Comparison of ENCODE assay signal across 31 cellular contexts in the genomic region with DNA sequence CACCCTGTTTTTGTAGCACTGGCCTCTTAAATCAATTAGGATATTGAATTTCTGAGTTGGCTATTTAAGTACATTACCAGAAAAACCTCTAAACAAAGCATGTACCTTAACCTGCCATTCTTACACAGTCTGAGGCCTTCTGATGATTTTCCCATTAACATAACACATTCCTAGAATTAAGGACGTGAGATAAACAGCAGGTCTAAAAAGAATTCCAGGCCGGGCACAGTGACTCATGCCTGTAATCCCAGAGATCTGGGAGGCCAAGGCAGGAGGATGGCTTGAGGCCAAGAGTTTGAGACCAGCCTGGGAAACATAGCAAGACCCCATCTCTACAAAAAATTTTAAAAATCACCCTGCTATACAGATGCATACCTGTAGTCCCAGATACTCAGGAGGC.
"Had no signal": no experiment of that assay in that cellular context is flagged by ENCODE, and none has a peak within 500 bp of the region (broad histone marks: within the 10 kb centered on the region; RNA-seq: fewer than 3 reads in every experiment).

No MANE protein-coding gene starts in this region.

- H3K27me3 Mint-ChIP-seq: activated CD4-positive, alpha-beta memory T cell treated with anti-CD3 and anti-CD28 coated beads for 36 hours; activated CD4-positive, alpha-beta T cell treated with anti-CD3 and anti-CD28 coated beads, Interleukin-2, amount 10 ng/mL, durations not matched to agents 24 days and 14 days had no signal

- H3K4me1 Mint-ChIP-seq: endodermal cell had no signal

- DNase-seq: activated CD4-positive, alpha-beta memory T cell treated with anti-CD3 and anti-CD28 coated beads for 36 hours; activated CD4-positive, alpha-beta T cell treated with anti-CD3 and anti-CD28 coated beads, Interleukin-2, amount 10 ng/mL, durations not matched to agents 24 days and 14 days; activated CD4-positive, CD25-positive, alpha-beta regulatory T cell treated with anti-CD3 and anti-CD28 coated beads, Interleukin-2, amount 50 U/mL, for 72 hours; activated CD8-positive, alpha-beta memory T cell treated with anti-CD3 and anti-CD28 coated beads, Interleukin-2, amount 50 U/mL, for 4 hours; activated effector memory CD4-positive, alpha-beta T cell treated with anti-CD3 and anti-CD28 coated beads, Interleukin-2, amount 50 U/mL, for 16 hours; activated naive CD4-positive, alpha-beta T cell treated with anti-CD3 and anti-CD28 coated beads for 36 hours; activated naive CD8-positive, alpha-beta T cell treated with anti-CD3 and anti-CD28 coated beads for 36 hours; activated T-cell treated with anti-CD3 and anti-CD28 coated beads, Interleukin-2, amount 50 U/mL, for 1 hour; amniotic stem cell; central memory CD4-positive, alpha-beta T cell; endodermal cell; foreskin keratinocyte; heart left ventricle; lower lobe of right lung; mesenchymal stem cell; naive thymus-derived CD8-positive, alpha-beta T cell; occipital lobe; psoas muscle; right cardiac atrium; stimulated activated CD4-positive, alpha-beta T cell treated with anti-CD3 and anti-CD28 coated beads, Interleukin-12 subunit alpha, Interleukin-12 subunit beta, amount 100 ng/mL, for 4 hours; stimulated activated CD4-positive, alpha-beta T cell treated with anti-CD3 and anti-CD28 coated beads, Interleukin-4, amount 100 ng/mL, for 1 hour; stimulated activated naive CD8-positive, alpha-beta T cell treated with anti-CD3 and anti-CD28 coated beads, Interleukin-15, Interleukin-2, amounts not matched to agents 100 U/mL and 50 U/mL, for 24 hours; T-helper 17 cell; T1000; testis; transverse colon; WERI-Rb-1 had no signal

- H3K9me3 Mint-ChIP-seq: activated CD4-positive, alpha-beta memory T cell treated with anti-CD3 and anti-CD28 coated beads for 36 hours; activated naive CD4-positive, alpha-beta T cell treated with anti-CD3 and anti-CD28 coated beads for 36 hours; activated naive CD8-positive, alpha-beta T cell treated with anti-CD3 and anti-CD28 coated beads for 36 hours; activated T-helper 1 cell treated with anti-CD3 and anti-CD28 coated beads, Interleukin-12 subunit alpha, Interleukin-12 subunit beta, Interleukin-2, Interleukin-4 antibody, amounts not matched to agents 30 ng/mL and 10 ng/mL and 1 ng/mL, durations not matched to agents 14 hours and 24 hours and 36 hours; dendritic cell treated with granulocyte-macrophage colony-stimulating factor and Interleukin-4, amounts not matched to agents 40 ng/mL and 50 ng/mL, for 4 days; naive thymus-derived CD8-positive, alpha-beta T cell; neural crest cell had no signal

- H3K36me3 Mint-ChIP-seq: activated CD4-positive, alpha-beta memory T cell treated with anti-CD3 and anti-CD28 coated beads for 36 hours; activated naive CD8-positive, alpha-beta T cell treated with anti-CD3 and anti-CD28 coated beads for 36 hours; naive thymus-derived CD8-positive, alpha-beta T cell had no signal

- H3K4me3 Mint-ChIP-seq: activated CD4-positive, alpha-beta memory T cell treated with anti-CD3 and anti-CD28 coated beads for 36 hours; activated CD4-positive, alpha-beta T cell treated with anti-CD3 and anti-CD28 coated beads, Interleukin-2, amount 10 ng/mL, durations not matched to agents 24 days and 14 days; activated naive CD4-positive, alpha-beta T cell treated with anti-CD3 and anti-CD28 coated beads for 36 hours; activated naive CD8-positive, alpha-beta T cell treated with anti-CD3 and anti-CD28 coated beads for 36 hours; activated T-helper 1 cell treated with anti-CD3 and anti-CD28 coated beads, Interleukin-12 subunit alpha, Interleukin-12 subunit beta, Interleukin-2, Interleukin-4 antibody, amounts not matched to agents 30 ng/mL and 10 ng/mL and 1 ng/mL, durations not matched to agents 14 hours and 24 hours and 36 hours; dendritic cell treated with granulocyte-macrophage colony-stimulating factor and Interleukin-4, amounts not matched to agents 40 ng/mL and 50 ng/mL, for 4 days; endodermal cell; naive thymus-derived CD8-positive, alpha-beta T cell; neural crest cell; T-helper 17 cell had no signal

- ATAC-seq: foreskin keratinocyte; heart left ventricle; left lobe of liver; lower lobe of right lung; naive thymus-derived CD8-positive, alpha-beta T cell; psoas muscle; right cardiac atrium; stimulated activated naive CD8-positive, alpha-beta T cell treated with anti-CD3 and anti-CD28 coated beads, Interleukin-15, Interleukin-2, amounts not matched to agents 100 U/mL and 50 U/mL, for 24 hours; T-helper 17 cell had no signal

- H3K27ac Mint-ChIP-seq: activated CD4-positive, alpha-beta memory T cell treated with anti-CD3 and anti-CD28 coated beads for 36 hours; activated CD4-positive, alpha-beta T cell treated with anti-CD3 and anti-CD28 coated beads, Interleukin-2, amount 10 ng/mL, durations not matched to agents 24 days and 14 days; activated naive CD4-positive, alpha-beta T cell treated with anti-CD3 and anti-CD28 coated beads for 36 hours; activated naive CD8-positive, alpha-beta T cell treated with anti-CD3 and anti-CD28 coated beads for 36 hours; activated T-helper 1 cell treated with anti-CD3 and anti-CD28 coated beads, Interleukin-12 subunit alpha, Interleukin-12 subunit beta, Interleukin-2, Interleukin-4 antibody, amounts not matched to agents 30 ng/mL and 10 ng/mL and 1 ng/mL, durations not matched to agents 14 hours and 24 hours and 36 hours; dendritic cell treated with granulocyte-macrophage colony-stimulating factor and Interleukin-4, amounts not matched to agents 40 ng/mL and 50 ng/mL, for 4 days; endodermal cell; naive thymus-derived CD8-positive, alpha-beta T cell; T-helper 17 cell had no signal
